ENCODE assay signal across 20 cellular contexts in the genomic region with DNA sequence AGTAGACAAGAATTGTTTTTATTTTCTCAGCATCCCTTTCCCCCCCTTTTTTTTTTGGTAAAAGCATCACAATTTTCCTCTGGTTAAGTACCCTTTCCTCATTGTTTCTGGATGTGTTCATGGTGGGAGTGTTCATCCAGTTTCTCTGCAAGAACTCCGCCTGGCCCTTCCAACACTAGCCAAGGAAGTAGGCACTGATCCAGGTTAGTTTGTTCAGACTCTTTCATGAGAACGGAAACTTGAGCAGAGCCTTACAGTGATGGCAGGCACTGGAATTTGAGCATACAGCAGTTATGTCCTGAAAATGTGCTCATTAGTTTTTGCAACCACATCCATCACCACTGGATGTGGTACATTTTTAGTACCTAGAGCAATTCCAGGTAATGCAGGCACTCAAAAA.
"Had no signal": no experiment of that assay in that cellular context is flagged by ENCODE, and none has a peak within 500 bp of the region (broad histone marks: within the 10 kb centered on the region; RNA-seq: fewer than 3 reads in every experiment).

No MANE protein-coding gene starts in this region.

- DNase-seq: activated CD4-positive, CD25-positive, alpha-beta regulatory T cell treated with anti-CD3 and anti-CD28 coated beads, Interleukin-2, amount 50 U/mL, for 72 hours; activated naive CD4-positive, alpha-beta T cell treated with Interleukin-2 at 50 U/mL for 16 hours; effector CD4-positive, alpha-beta T cell; esophagus squamous epithelium; hypothalamus; left ventricle myocardium inferior; mucosa of descending colon; naive thymus-derived CD8-positive, alpha-beta T cell; posterior cingulate gyrus; small intestine; stimulated activated CD4-positive, alpha-beta T cell treated with anti-CD3 and anti-CD28 coated beads, Interleukin-4, amount 100 ng/mL, for 24 hours; stimulated activated naive CD4-positive, alpha-beta T cell; substantia nigra; T-helper 1 cell; T1000; transverse colon had no signal

- H3K4me3 ChIP-seq: coronary artery, esophagus squamous epithelium, left ventricle myocardium inferior, mucosa of descending colon, transverse colon had no signal

- H3K27me3 Mint-ChIP-seq: memory B cell had no signal

- H3K9me3 ChIP-seq: esophagus squamous epithelium, left ventricle myocardium inferior, mucosa of descending colon, neutrophil, transverse colon had no signal

- H3K36me3 ChIP-seq: esophagus squamous epithelium, left ventricle myocardium inferior, neutrophil, transverse colon had no signal

- H3K27ac ChIP-seq: coronary artery, esophagus squamous epithelium, left ventricle myocardium inferior, neutrophil, transverse colon had no signal

- H3K9me3 Mint-ChIP-seq: activated T-helper 1 cell treated with anti-CD3 and anti-CD28 coated beads, Interleukin-12 subunit alpha, Interleukin-12 subunit beta, Interleukin-2, Interleukin-4 antibody, amounts not matched to agents 30 ng/mL and 10 ng/mL and 1 ng/mL, durations not matched to agents 14 hours and 24 hours and 36 hours; memory B cell; naive thymus-derived CD8-positive, alpha-beta T cell had no signal

- H3K36me3 Mint-ChIP-seq: memory B cell; naive thymus-derived CD8-positive, alpha-beta T cell had no signal

- H3K27me3 ChIP-seq: esophagus squamous epithelium, neutrophil, transverse colon had no signal

- H3K4me1 ChIP-seq: esophagus squamous epithelium, left ventricle myocardium inferior, transverse colon had no signal

- ATAC-seq: mucosa of descending colon; naive thymus-derived CD8-positive, alpha-beta T cell had no signal

- H3K4me1 Mint-ChIP-seq: naive thymus-derived CD8-positive, alpha-beta T cell had no signal

- H3K4me3 Mint-ChIP-seq: activated T-helper 1 cell treated with anti-CD3 and anti-CD28 coated beads, Interleukin-12 subunit alpha, Interleukin-12 subunit beta, Interleukin-2, Interleukin-4 antibody, amounts not matched to agents 30 ng/mL and 10 ng/mL and 1 ng/mL, durations not matched to agents 14 hours and 24 hours and 36 hours; memory B cell; naive thymus-derived CD8-positive, alpha-beta T cell had no signal

- H3K27ac Mint-ChIP-seq: activated T-helper 1 cell treated with anti-CD3 and anti-CD28 coated beads, Interleukin-12 subunit alpha, Interleukin-12 subunit beta, Interleukin-2, Interleukin-4 antibody, amounts not matched to agents 30 ng/mL and 10 ng/mL and 1 ng/mL, durations not matched to agents 14 hours and 24 hours and 36 hours; memory B cell; naive thymus-derived CD8-positive, alpha-beta T cell had no signal
